Comparison of ENCODE assay signal across 28 cellular contexts in the genomic region with DNA sequence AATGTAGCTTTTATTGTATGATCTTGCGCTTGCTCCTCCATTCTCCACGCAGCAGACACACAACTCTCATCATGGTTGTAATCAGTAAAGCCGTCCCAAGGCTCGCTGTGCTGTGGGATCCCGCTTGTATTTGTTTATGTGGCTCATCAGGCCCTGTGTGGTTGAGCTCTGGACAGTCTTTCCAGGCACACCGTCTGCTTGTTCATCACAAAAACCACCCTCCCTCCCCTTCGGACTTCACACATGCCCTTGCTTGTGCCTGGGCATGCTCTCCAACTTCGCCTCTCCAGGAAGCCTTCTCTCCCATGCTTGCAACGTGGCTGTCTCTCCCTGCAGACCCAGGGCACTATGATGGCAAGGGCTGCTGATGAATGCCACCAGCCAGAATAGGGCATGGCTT.
A peak's percentile ranks its signal among the peaks of the same experiment; 100 is the strongest.
DNase-seq lines count a peak whose midpoint lies in the region; ATAC-seq, FAIRE-seq and TF ChIP-seq lines count a peak whose summit lies in the region.
"Had no signal": no experiment of that assay in that cellular context is flagged by ENCODE, and none has a peak within 500 bp of the region (broad histone marks: within the 10 kb centered on the region; RNA-seq: fewer than 3 reads in every experiment).

No MANE protein-coding gene starts in this region.

- H2AFZ ChIP-seq in SK-N-SH (ENCODE audit: low read depth) (no peak overlapping the region), neural progenitor cell (replicated peaks) (no peak overlapping the region)

- peaks cover 48% of the 10 kb centered on the region for H4K20me1 ChIP-seq in SK-N-SH (ENCODE audit: insufficient read depth)
- H4K20me1 ChIP-seq in neural progenitor cell (ENCODE audit: low read depth): peaks cover 11% of the 10 kb centered on the region

- H3K27ac ChIP-seq in SK-N-SH (ENCODE audit: low read depth in 2 of 2, low read length in 1 of 2): no peak overlapping the region
- H3K27ac ChIP-seq in thyroid gland: peak overlapping the region; percentile 61 to 92 (median 90)
- H3K27ac ChIP-seq in neural progenitor cell: no peak overlapping the region
- H3K27ac ChIP-seq: KMS-11, left lung, SK-N-MC, stomach had no signal

- no peak for FAIRE-seq in bronchial epithelial cell (lab: Jason Lieb, UNC)
- FAIRE-seq: HTR-8/SVneo had no signal

- H3K27me3 ChIP-seq in SK-N-SH (ENCODE audit: insufficient read depth) (no peaks in the 10 kb centered on the region), bronchial epithelial cell (ENCODE audit: control insufficient read depth, insufficient read depth, low read length) (no peaks in the 10 kb centered on the region), iPS-15b (ENCODE audit: control insufficient read depth, insufficient read depth, low read length) (no peaks in the 10 kb centered on the region), thyroid gland (no peaks in the 10 kb centered on the region), neural progenitor cell (no peaks in the 10 kb centered on the region)
- H3K27me3 ChIP-seq: dorsolateral prefrontal cortex, gastrocnemius medialis, left lung, stomach, upper lobe of left lung had no signal

- H3K27ac Mint-ChIP-seq in neural progenitor cell: no peak overlapping the region
- H3K27ac Mint-ChIP-seq: B cell had no signal

- H3K36me3 ChIP-seq in SK-N-SH (replicated peaks in 1 of 2; ENCODE audit: control insufficient read depth in 1 of 2, insufficient read depth in 2 of 2, low read length in 1 of 2): peaks cover 0 to 10% of the 10 kb centered on the region in 2 experiments
- H3K36me3 ChIP-seq in bronchial epithelial cell (ENCODE audit: control insufficient read depth, insufficient read depth, low read length): peaks cover 19% of the 10 kb centered on the region
- H3K36me3 ChIP-seq in iPS-15b (ENCODE audit: control insufficient read depth, insufficient read depth, low read length): peaks cover 2% of the 10 kb centered on the region
- peaks cover 0 to 9% of the 10 kb centered on the region in 2 donors for H3K36me3 ChIP-seq in thyroid gland
- H3K36me3 ChIP-seq in neural progenitor cell: no peaks in the 10 kb centered on the region
- H3K36me3 ChIP-seq: gastrocnemius medialis had no signal

- intact Hi-C loops in thyroid gland (cut with DNase I): no loop called here

- H3K4me1 Mint-ChIP-seq in neural progenitor cell: peaks cover 42% of the 10 kb centered on the region

- TF ChIP-seq CTCF in SK-N-SH (IDR thresholded peaks at IDR 0.05) (no peak), bronchial epithelial cell (IDR thresholded peaks at IDR 0.05; ENCODE audit: insufficient read depth, low read length, severe bottlenecking) (no peak), thyroid gland (IDR thresholded peaks at IDR 0.05) (no peak), neural progenitor cell (IDR thresholded peaks at IDR 0.05) (no peak)

- CTCF ChIA-PET in SK-N-SH (lab: Yijun Ruan, JAX): interaction anchor here (0.8 kb wide), 1 partner anchor 8 kb away, joined by 3 read pairs; no protein-coding TSS in a partner anchor

- ATAC-seq in SK-N-SH treated with all-trans-retinoic acid at 6 μM for 48 hours: no peak
- ATAC-seq: activated T-cell treated with anti-CD3 and anti-CD28 coated beads, Interleukin-2, amount 50 U/mL, for 4 hours; gastrocnemius medialis; left lung had no signal

- DNase-seq in SK-N-SH: peak; percentile 4
- DNase-seq in bronchial epithelial cell (ENCODE audit: low read depth): peak; percentile 95
- no peak for DNase-seq in thyroid gland
- no peak for DNase-seq in activated T-cell treated with anti-CD3 and anti-CD28 coated beads, Interleukin-2, amount 50 U/mL, for 48 hours
- DNase-seq in neural progenitor cell (ENCODE audit: low spot score): no peak
- no peak for DNase-seq in effector CD4-positive, alpha-beta T cell
- DNase-seq: 8988T; activated CD4-positive, alpha-beta T cell treated with anti-CD3 and anti-CD28 coated beads for 4 hours; activated naive CD4-positive, alpha-beta T cell treated with Interleukin-2 at 50 U/mL for 16 hours; activated T-cell treated with anti-CD3 and anti-CD28 coated beads, Interleukin-2, amount 50 U/mL, for 4 hours; anterior cingulate cortex; Caco-2; dorsolateral prefrontal cortex; gastrocnemius medialis; hippocampal formation; left lung; NCI-H1694; NCI-H524 treated with DMSO at 0.1 percent for 48 hours; NK-92 treated with Interleukin-12 subunit alpha and Interleukin-12 subunit beta, amount 100 ng/mL, for 24 hours; stomach; T-helper 2 cell; upper lobe of left lung had no signal

- TF ChIP-seq RAD21 in SK-N-SH (IDR thresholded peaks at IDR 0.05; ENCODE audit: low read length): no peak

- no peaks in the 10 kb centered on the region for H3K9me3 ChIP-seq in SK-N-SH
- H3K9me3 ChIP-seq in iPS-15b (ENCODE audit: control insufficient read depth, insufficient read depth, low read length): no peaks in the 10 kb centered on the region
- H3K9me3 ChIP-seq in thyroid gland: no peaks in the 10 kb centered on the region
- no peaks in the 10 kb centered on the region for H3K9me3 ChIP-seq in neural progenitor cell (ENCODE audit: low read depth)
- H3K9me3 ChIP-seq: Caco-2, gastrocnemius medialis, left lung, stomach, upper lobe of left lung had no signal

- H3K9me2 ChIP-seq in SK-N-SH: no peaks in the 10 kb centered on the region

- no peak for TF ChIP-seq EP300 in SK-N-SH (IDR thresholded peaks at IDR 0.05; ENCODE audit: borderline replicate concordance in 1 of 2, low read depth in 1 of 2, low read length in 1 of 2)

- no peak for TF ChIP-seq POLR2A in thyroid gland (IDR thresholded peaks at IDR 0.05)

- POLR2A ChIA-PET in SK-N-SH (lab: Yijun Ruan, JAX): no interaction called here

- H3K79me2 ChIP-seq in SK-N-SH (ENCODE audit: insufficient read depth): peaks cover 84% of the 10 kb centered on the region
- H3K79me2 ChIP-seq in neural progenitor cell (ENCODE audit: low read depth): peaks cover 47% of the 10 kb centered on the region

- no peaks in the 10 kb centered on the region for H3K27me3 Mint-ChIP-seq in neural progenitor cell (ENCODE audit: insufficient read depth, low read depth)
- H3K27me3 Mint-ChIP-seq: B cell had no signal

- H3K9ac ChIP-seq in SK-N-SH: no peak overlapping the region
- H3K9ac ChIP-seq in iPS-15b (ENCODE audit: low read depth, low read length): peak overlapping the region; percentile 2
- no peak overlapping the region for H3K9ac ChIP-seq in neural progenitor cell
- H3K9ac ChIP-seq: KMS-11 had no signal

- H3K4me2 ChIP-seq in SK-N-SH (no peak overlapping the region), neural progenitor cell (no peak overlapping the region)
- H3K4me2 ChIP-seq: KMS-11 had no signal

- peaks cover 4% of the 10 kb centered on the region for H3K36me3 Mint-ChIP-seq in neural progenitor cell

- 93% methylated on average over 9 of the region's 9 CpGs for WGBS in SK-N-SH (ENCODE audit: low lambda C conversion rate)
- WGBS in thyroid gland, 2 donors: 87 to 92% methylated on average over 9 of the region's 9 CpGs

- H3K9me3 Mint-ChIP-seq in neural progenitor cell: no peaks in the 10 kb centered on the region
- H3K9me3 Mint-ChIP-seq: activated T-cell treated with anti-CD3 and anti-CD28 coated beads, Interleukin-2, amount 50 U/mL, for 4 hours had no signal

- no peak overlapping the region for H3K4me3 Mint-ChIP-seq in neural progenitor cell
- H3K4me3 Mint-ChIP-seq: activated T-cell treated with anti-CD3 and anti-CD28 coated beads, Interleukin-2, amount 50 U/mL, for 4 hours; B cell had no signal

- H3K4me3 ChIP-seq in SK-N-SH (ENCODE audit: low read depth in 2 of 2, low read length in 1 of 2) (no peak overlapping the region), bronchial epithelial cell (ENCODE audit: low read depth, low read length) (no peak overlapping the region), iPS-15b (ENCODE audit: low read depth, low read length) (no peak overlapping the region), thyroid gland (replicated peaks in 1 of 3) (no peak overlapping the region), neural progenitor cell (no peak overlapping the region)
- H3K4me3 ChIP-seq: dorsolateral prefrontal cortex, gastrocnemius medialis, left lung, SK-N-MC, stomach, upper lobe of left lung had no signal

- H3F3A ChIP-seq in SK-N-SH (replicated peaks; ENCODE audit: insufficient read depth): no peaks in the 10 kb centered on the region
- H3F3A ChIP-seq in neural progenitor cell (ENCODE audit: low read depth): no peaks in the 10 kb centered on the region

- H3K4me1 ChIP-seq in SK-N-SH (ENCODE audit: control insufficient read depth in 1 of 2, insufficient read depth in 2 of 2, low read depth in 1 of 2, low read length in 1 of 2): peaks cover 31 to 33% of the 10 kb centered on the region in 2 experiments; a peak in 3 of 4 replicates
- peaks cover 29% of the 10 kb centered on the region for H3K4me1 ChIP-seq in iPS-15b (ENCODE audit: control insufficient read depth, insufficient read depth, low read length)
- peaks cover 74 to 94% of the 10 kb centered on the region in 2 donors for H3K4me1 ChIP-seq in thyroid gland
- peaks cover 36% of the 10 kb centered on the region for H3K4me1 ChIP-seq in neural progenitor cell

TF ChIP-seq in SK-N-SH, 30 proteins besides CTCF, POLR2A, EP300 and RAD21 (continues in another document):
- TF ChIP-seq, protein P1, sequence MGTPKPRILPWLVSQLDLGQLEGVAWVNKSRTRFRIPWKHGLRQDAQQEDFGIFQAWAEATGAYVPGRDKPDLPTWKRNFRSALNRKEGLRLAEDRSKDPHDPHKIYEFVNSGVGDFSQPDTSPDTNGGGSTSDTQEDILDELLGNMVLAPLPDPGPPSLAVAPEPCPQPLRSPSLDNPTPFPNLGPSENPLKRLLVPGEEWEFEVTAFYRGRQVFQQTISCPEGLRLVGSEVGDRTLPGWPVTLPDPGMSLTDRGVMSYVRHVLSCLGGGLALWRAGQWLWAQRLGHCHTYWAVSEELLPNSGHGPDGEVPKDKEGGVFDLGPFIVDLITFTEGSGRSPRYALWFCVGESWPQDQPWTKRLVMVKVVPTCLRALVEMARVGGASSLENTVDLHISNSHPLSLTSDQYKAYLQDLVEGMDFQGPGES (IDR thresholded peaks at IDR 0.05; ENCODE audit: low read depth, low read length): no peak
- TF ChIP-seq SMC3 (IDR thresholded peaks at IDR 0.05; ENCODE audit: low read depth, low read length) (no peak), YY1 (IDR thresholded peaks at IDR 0.05; ENCODE audit: low read depth) (no peak), GABPA (IDR thresholded peaks at IDR 0.05; ENCODE audit: low read depth) (no peak)

TF ChIP-seq in SK-N-SH treated with all-trans-retinoic acid at 6 μM for 48 hours, 23 proteins besides CTCF, POLR2A, EP300 and RAD21 (continues in another document):
- TF ChIP-seq ISL1 (CRISPR knock-in tag; IDR thresholded peaks at IDR 0.05) (no peak), ZNF565 (CRISPR knock-in tag; conservative IDR thresholded peaks at IDR 0.05; ENCODE audit: low read depth) (no peak), ZFP30 (CRISPR knock-in tag; IDR thresholded peaks at IDR 0.05) (no peak), TCF4 (CRISPR knock-in tag; IDR thresholded peaks at IDR 0.05; ENCODE audit: borderline replicate concordance) (no peak), PPARA (CRISPR knock-in tag; IDR thresholded peaks at IDR 0.05; ENCODE audit: borderline replicate concordance) (no peak), ARNTL (CRISPR knock-in tag; IDR thresholded peaks at IDR 0.05; ENCODE audit: borderline replicate concordance, low read depth) (no peak), OSR1 (CRISPR knock-in tag; IDR thresholded peaks at IDR 0.05) (no peak)

Comparison
In these comparisons a context has a peak if more than half of its experiments do, and no peak if none do; other contexts are left out.
1. DNase-seq: peak in SK-N-SH (single experiment) and bronchial epithelial cell (single experiment); none in thyroid gland (0 of 2), activated T-cell treated with anti-CD3 and anti-CD28 coated beads, Interleukin-2, amount 50 U/mL, for 48 hours (0 of 2), neural progenitor cell (single experiment) and effector CD4-positive, alpha-beta T cell (single experiment).
2. H3K27ac ChIP-seq: peak in thyroid gland (3 of 3); none in SK-N-SH (0 of 2) and neural progenitor cell (single experiment).